ENCODE assay signal across 21 cellular contexts in genomic region chr21:25565272-25566199, GRCh38. TPM values are rescaled to one million over a fixed set of nuclear protein-coding genes. Genes with fewer than 3 reads are reported as not detected.
DNase-seq lines count a peak whose midpoint lies in the region; ATAC-seq and TF ChIP-seq lines count a peak whose summit lies in the region.
"Had no signal": no experiment of that assay in that cellular context is flagged by ENCODE, and none has a peak within 500 bp of the region (broad histone marks: within the 10 kb centered on the region; RNA-seq: fewer than 3 reads in every experiment).

No MANE protein-coding gene starts in this region.

- 0 out of 2 replicates have a peak overlapping the region, but pooled peaks have one; percentile 7 for H3K23ac ChIP-seq in IMR-90 (ENCODE audit: low read depth, low read length)

- peaks cover 21 to 60% of the 10 kb centered on the region in 2 experiments for H3K79me1 ChIP-seq in IMR-90 (ENCODE audit: low read depth in 1 of 2, low read length in 2 of 2)

- intact Hi-C loops in IMR-90 (cut with micrococcal nuclease): no loop called here
- intact Hi-C loops in psoas muscle (cut with DNase I): no loop called here

- 93% methylated on average over 2 of the region's 3 CpGs; no CpG with 5 or more reads in 1 of the 2 experiments for WGBS in IMR-90 (ENCODE audit: extremely low coverage in 2 of 2, insufficient read length in 1 of 2), 2 experiments
- 93 to 95% (median 93%) methylated on average over 3 of the region's 3 CpGs for WGBS in psoas muscle, 3 donors
- 91 to 97% methylated on average over 3 of the region's 3 CpGs for WGBS in upper lobe of left lung, 2 donors

- H3K4ac ChIP-seq in IMR-90 (ENCODE audit: low read depth, low read length): no peak overlapping the region

- H4K20me1 ChIP-seq in IMR-90 (ENCODE audit: insufficient read depth, low read length): peaks cover 3% of the 10 kb centered on the region; the same call in 1 of the 2 replicates

- H2AK9ac ChIP-seq in IMR-90 (replicated peaks; ENCODE audit: low read depth, low read length, poor library complexity): no peak overlapping the region

- no peak overlapping the region for H4K8ac ChIP-seq in IMR-90 (ENCODE audit: low read depth in 2 of 2, low read length in 2 of 2)

- no peak for TF ChIP-seq CTCF in IMR-90 (conservative IDR thresholded peaks at IDR 0.05; ENCODE audit: low read depth, low read length)
- TF ChIP-seq CTCF in psoas muscle (IDR thresholded peaks at IDR 0.05): no peak
- TF ChIP-seq CTCF in upper lobe of left lung (IDR thresholded peaks at IDR 0.05): no peak

- no peak overlapping the region for H2AK5ac ChIP-seq in IMR-90 (ENCODE audit: low read depth, low read length)

- H3K27ac Mint-ChIP-seq in activated naive CD4-positive, alpha-beta T cell treated with anti-CD3 and anti-CD28 coated beads, Interleukin-2, amount 50 U/mL, for 72 hours: peak overlapping the region; percentile 98 to 99
- H3K27ac Mint-ChIP-seq: endodermal cell, neural progenitor cell had no signal

- H3K9ac ChIP-seq in IMR-90 (ENCODE audit: low read depth, low read length): no peak overlapping the region
- H3K9ac ChIP-seq: neural progenitor cell, SK-N-SH had no signal

- H3K56ac ChIP-seq in IMR-90 (ENCODE audit: extremely low read depth, insufficient read depth, low read length): no peak overlapping the region

- TF ChIP-seq RAD21 in IMR-90 (IDR thresholded peaks at IDR 0.05; ENCODE audit: low read length): no peak

- CTCF ChIA-PET in IMR-90 (lab: Yijun Ruan, JAX): no interaction called here

- H3K14ac ChIP-seq in IMR-90 (replicated peaks; ENCODE audit: low read depth, low read length): no peak overlapping the region

- H3K4me1 ChIP-seq in IMR-90 (ENCODE audit: control insufficient read depth, insufficient read depth, low read length): peaks cover 9% of the 10 kb centered on the region
- H3K4me1 ChIP-seq in psoas muscle: no peaks in the 10 kb centered on the region
- H3K4me1 ChIP-seq in upper lobe of left lung: peaks cover 8 to 23% (median 19%) of the 10 kb centered on the region in 4 donors

- H2BK15ac ChIP-seq in IMR-90 (ENCODE audit: low read depth, low read length): no peak overlapping the region

- POLR2A ChIA-PET in IMR-90 (lab: Charles Lee; ENCODE audit: unreplicated experiment): no interaction called here

- no peak overlapping the region for H3K4me2 ChIP-seq in IMR-90 (ENCODE audit: low read depth, low read length)
- H3K4me2 ChIP-seq: neural progenitor cell, SK-N-SH had no signal

- H3K27me3 ChIP-seq in IMR-90 (ENCODE audit: control insufficient read depth, insufficient read depth, low read length): no peaks in the 10 kb centered on the region
- no peaks in the 10 kb centered on the region for H3K27me3 ChIP-seq in psoas muscle (ENCODE audit: insufficient read depth in 3 of 3, low read length in 2 of 3)
- H3K27me3 ChIP-seq in upper lobe of left lung: no peaks in the 10 kb centered on the region
- H3K27me3 ChIP-seq: gastrocnemius medialis, right atrium auricular region, stomach had no signal

- DNase-seq in activated effector memory CD4-positive, alpha-beta T cell treated with anti-CD3 and anti-CD28 coated beads, Interleukin-2, amount 50 U/mL, for 16 hours: peak; percentile 72
- DNase-seq in activated effector memory CD4-positive, alpha-beta T cell treated with Interleukin-2 at 50 U/mL for 16 hours: no peak
- DNase-seq in IMR-90: no peak
- no peak for DNase-seq in activated naive CD4-positive, alpha-beta T cell treated with anti-CD3 and anti-CD28 coated beads, Interleukin-2, amount 50 U/mL, for 72 hours (ENCODE audit: low spot score in 2 of 2)
- peak; percentile 56 for DNase-seq in stimulated activated CD8-positive, alpha-beta memory T cell treated with anti-CD3 and anti-CD28 coated beads, Interleukin-4, amount 100 ng/mL, for 48 hours
- DNase-seq in psoas muscle: no peak
- no peak for DNase-seq in upper lobe of left lung
- DNase-seq: activated gamma-delta T cell, DMS153, endodermal cell, gastrocnemius medialis, mammary epithelial cell, NCI-H510A, OCI-M1, SK-N-SH, stomach had no signal

- in situ Hi-C loops in IMR-90 (cut with MboI; ENCODE audit: low sequenced_read_pairs): loop anchor here (10.0 kb wide), 1 partner anchor 141 kb away; no protein-coding TSS in a partner anchor

- peaks cover 71 to 84% of the 10 kb centered on the region in 2 donors for H3K36me3 Mint-ChIP-seq in activated naive CD4-positive, alpha-beta T cell treated with anti-CD3 and anti-CD28 coated beads, Interleukin-2, amount 50 U/mL, for 72 hours

- H3K9me1 ChIP-seq in IMR-90 (ENCODE audit: insufficient read depth, low read length): peaks cover 20% of the 10 kb centered on the region

- TF ChIP-seq EP300 in upper lobe of left lung (IDR thresholded peaks at IDR 0.05): no peak

- no peak overlapping the region for H4K5ac ChIP-seq in IMR-90 (ENCODE audit: low read depth, low read length)

- no peak overlapping the region for H2AFZ ChIP-seq in IMR-90 (replicated peaks; ENCODE audit: low read length, poor library complexity)
- H2AFZ ChIP-seq: neural progenitor cell had no signal

- H3K4me3 ChIP-seq in IMR-90 (ENCODE audit: insufficient read depth, low read depth, low read length) (no peak overlapping the region), psoas muscle (no peak overlapping the region), upper lobe of left lung (no peak overlapping the region)
- H3K4me3 ChIP-seq: cardiac muscle cell, gastrocnemius medialis, neural progenitor cell, right atrium auricular region, stomach had no signal

- H2BK20ac ChIP-seq in IMR-90 (ENCODE audit: low read depth, low read length): no peak overlapping the region

- H3K27ac ChIP-seq in IMR-90 (ENCODE audit: insufficient read depth, low read length): no peak overlapping the region
- H3K27ac ChIP-seq in psoas muscle: no peak overlapping the region
- no peak overlapping the region for H3K27ac ChIP-seq in upper lobe of left lung
- H3K27ac ChIP-seq: cardiac muscle cell, gastrocnemius medialis, neural progenitor cell, right atrium auricular region, stomach, VCaP had no signal

- no TSS peak for BruUV-seq in IMR-90 (replicated peaks; lab: Mats Ljungman, UMichigan)

- H3K9me3 ChIP-seq in IMR-90 (ENCODE audit: control insufficient read depth, insufficient read depth, low read length) (no peaks in the 10 kb centered on the region), psoas muscle (no peaks in the 10 kb centered on the region), upper lobe of left lung (no peaks in the 10 kb centered on the region)
- H3K9me3 ChIP-seq: gastrocnemius medialis, right atrium auricular region, SK-N-SH, stomach had no signal

- H3K36me3 ChIP-seq in IMR-90 (ENCODE audit: control insufficient read depth, insufficient read depth, low read length) (peaks cover 7% of the 10 kb centered on the region; the same call in 1 of the 2 replicates), psoas muscle (ENCODE audit: insufficient read depth in 1 of 2, low read depth in 1 of 2) (peaks cover 3 to 27% of the 10 kb centered on the region in 2 donors), upper lobe of left lung (no peaks in the 10 kb centered on the region)
- H3K36me3 ChIP-seq: cardiac muscle cell, neural progenitor cell, right atrium auricular region had no signal

- H3K18ac ChIP-seq in IMR-90 (ENCODE audit: low read depth, low read length): no peak overlapping the region

- no peak for TF ChIP-seq POLR2A in IMR-90 (IDR thresholded peaks at IDR 0.05; ENCODE audit: low read depth, low read length)
- no peak for TF ChIP-seq POLR2A in upper lobe of left lung (IDR thresholded peaks at IDR 0.05)

- no peak overlapping the region for H4K91ac ChIP-seq in IMR-90 (ENCODE audit: insufficient read depth, low read depth, low read length)

- H2BK120ac ChIP-seq in IMR-90 (ENCODE audit: low read depth, low read length): no peak overlapping the region

- dilution Hi-C loops in IMR-90 (cut with HindIII; ENCODE audit: low sequenced_read_pairs, unreplicated experiment): no loop called here

- ATAC-seq in IMR-90 (ENCODE audit: low read depth): no peak
- ATAC-seq in activated naive CD4-positive, alpha-beta T cell treated with anti-CD3 and anti-CD28 coated beads, Interleukin-2, amount 50 U/mL, for 72 hours: no peak
- no peak for ATAC-seq in HG03521 (IDR thresholded peaks at IDR 0.05; ENCODE audit: unreplicated experiment)
- no peak for ATAC-seq in psoas muscle
- ATAC-seq in upper lobe of left lung (ENCODE audit: low FRiP score in 2 of 2): no peak
- ATAC-seq: gastrocnemius medialis had no signal

- H2BK5ac ChIP-seq in IMR-90 (ENCODE audit: low read depth, low read length, poor library complexity, severe bottlenecking): peak overlapping the region; percentile 11

- H3K9me3 Mint-ChIP-seq in activated naive CD4-positive, alpha-beta T cell treated with anti-CD3 and anti-CD28 coated beads, Interleukin-2, amount 50 U/mL, for 72 hours: no peaks in the 10 kb centered on the region
- H3K9me3 Mint-ChIP-seq: endodermal cell had no signal

TF ChIP-seq in IMR-90, 13 proteins besides CTCF, POLR2A, EP300 and RAD21 (continues in another document):
- TF ChIP-seq, protein P1, sequence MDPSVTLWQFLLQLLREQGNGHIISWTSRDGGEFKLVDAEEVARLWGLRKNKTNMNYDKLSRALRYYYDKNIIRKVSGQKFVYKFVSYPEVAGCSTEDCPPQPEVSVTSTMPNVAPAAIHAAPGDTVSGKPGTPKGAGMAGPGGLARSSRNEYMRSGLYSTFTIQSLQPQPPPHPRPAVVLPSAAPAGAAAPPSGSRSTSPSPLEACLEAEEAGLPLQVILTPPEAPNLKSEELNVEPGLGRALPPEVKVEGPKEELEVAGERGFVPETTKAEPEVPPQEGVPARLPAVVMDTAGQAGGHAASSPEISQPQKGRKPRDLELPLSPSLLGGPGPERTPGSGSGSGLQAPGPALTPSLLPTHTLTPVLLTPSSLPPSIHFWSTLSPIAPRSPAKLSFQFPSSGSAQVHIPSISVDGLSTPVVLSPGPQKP (IDR thresholded peaks at IDR 0.05; ENCODE audit: borderline replicate concordance, low read depth, low read length): no peak
- TF ChIP-seq MXI1 (IDR thresholded peaks at IDR 0.05; ENCODE audit: borderline replicate concordance, low read depth, low read length) (no peak), BHLHE40 (IDR thresholded peaks at IDR 0.05; ENCODE audit: low read depth, low read length) (no peak), SMC3 (IDR thresholded peaks at IDR 0.05; ENCODE audit: low read depth, low read length) (no peak), FOS (IDR thresholded peaks at IDR 0.05; ENCODE audit: low read depth, low read length) (no peak), NFE2L2 (IDR thresholded peaks at IDR 0.05; ENCODE audit: low read depth, low read length) (no peak)

RNA-seq across cellular contexts. Expression of gene MRPL39, which starts 41.7 kb away (rescaled TPM):
- 20.6 and 40.0 TPM in 2 replicates for total RNA-seq in IMR-90 (2012; rRNA removed)
- 15.2 and 15.4 TPM in 2 replicates for polyA plus RNA-seq in IMR-90 (2012; rRNA removed)
- 3.0 and 5.4 TPM in 2 replicates for polyA plus RNA-seq in IMR-90 (2012; cell fraction: cytosol; rRNA removed)
- 1.3 and 5.9 TPM in 2 replicates for polyA plus RNA-seq in IMR-90 (2012; cell fraction: nucleus; rRNA removed; ENCODE audit: low replicate concordance)
- total RNA-seq in activated naive CD4-positive, alpha-beta T cell treated with anti-CD3 and anti-CD28 coated beads, Interleukin-2, amount 50 U/mL, for 72 hours: 10 to 100 TPM; 43.0 to 66.3 TPM
- 10 to 100 TPM; 40.5 to 44.5 (median 42.0) TPM for total RNA-seq in psoas muscle
- polyA plus RNA-seq in psoas muscle: 10 to 100 TPM; 49.5 to 75.0 (median 52.6) TPM
- total RNA-seq in upper lobe of left lung: 10 to 100 TPM; 12.7 to 24.2 (median 19.1) TPM

Comparison
In these comparisons a context has a peak if more than half of its experiments do, and no peak if none do; other contexts are left out.
1. DNase-seq: peak in activated effector memory CD4-positive, alpha-beta T cell treated with anti-CD3 and anti-CD28 coated beads, Interleukin-2, amount 50 U/mL, for 16 hours (single experiment) and stimulated activated CD8-positive, alpha-beta memory T cell treated with anti-CD3 and anti-CD28 coated beads, Interleukin-4, amount 100 ng/mL, for 48 hours (single experiment); none in activated effector memory CD4-positive, alpha-beta T cell treated with Interleukin-2 at 50 U/mL for 16 hours (single experiment), IMR-90 (single experiment), activated naive CD4-positive, alpha-beta T cell treated with anti-CD3 and anti-CD28 coated beads, Interleukin-2, amount 50 U/mL, for 72 hours (0 of 2), psoas muscle (0 of 2) and upper lobe of left lung (0 of 2).